Comparison of ENCODE assay signal across 8 cellular contexts in genomic region chr11:77411238-77411637, GRCh38.
DNase-seq lines count a peak whose midpoint lies in the region; ATAC-seq lines count a peak whose summit lies in the region.

No MANE protein-coding gene starts in this region.

- peaks cover 40% of the 10 kb centered on the region for H3K4me1 Mint-ChIP-seq in stimulated activated memory B cell treated with anti-CD40 and anti-IgM and Interleukin-4, amounts not matched to agents 10 μg/mL and 1 μg/mL and 100 μg/mL, for 72 hours

- no peaks in the 10 kb centered on the region for H3K9me3 ChIP-seq in SJSA1 (replicated peaks)

- no peaks in the 10 kb centered on the region for H3K36me3 Mint-ChIP-seq in stimulated activated memory B cell treated with anti-CD40 and anti-IgM and Interleukin-4, amounts not matched to agents 10 μg/mL and 1 μg/mL and 100 μg/mL, for 72 hours

- H3K27me3 Mint-ChIP-seq in stimulated activated memory B cell treated with anti-CD40 and anti-IgM and Interleukin-4, amounts not matched to agents 10 μg/mL and 1 μg/mL and 100 μg/mL, for 72 hours, result no peaks in the 10 kb centered on the region

- no peaks in the 10 kb centered on the region for H3K27me3 ChIP-seq in SJSA1 (replicated peaks)

- ATAC-seq in GM18519 (IDR thresholded peaks at IDR 0.05; ENCODE audit: low FRiP score, unreplicated experiment) (peak; percentile 12), HG02981 (IDR thresholded peaks at IDR 0.05; ENCODE audit: unreplicated experiment) (peak; percentile 36), left lobe of liver (peak; percentile 38)
- ATAC-seq in stimulated activated memory B cell treated with anti-CD40 and anti-IgM and Interleukin-4, amounts not matched to agents 10 μg/mL and 1 μg/mL and 100 μg/mL, for 72 hours, result peak; percentile 76

- H3K27ac ChIP-seq in SJSA1 (no peak overlapping the region), caudate nucleus (ENCODE audit: low read depth, low read length) (peak overlapping the region; percentile 64)

- H3K4me3 ChIP-seq in SJSA1, result peak overlapping the region; percentile 53

- no peaks in the 10 kb centered on the region for H3K9me3 Mint-ChIP-seq in stimulated activated memory B cell treated with anti-CD40 and anti-IgM and Interleukin-4, amounts not matched to agents 10 μg/mL and 1 μg/mL and 100 μg/mL, for 72 hours

- peak overlapping the region; percentile 88 for H3K27ac Mint-ChIP-seq in stimulated activated memory B cell treated with anti-CD40 and anti-IgM and Interleukin-4, amounts not matched to agents 10 μg/mL and 1 μg/mL and 100 μg/mL, for 72 hours

- DNase-seq in 8988T (peak; percentile 20), SJSA1 (ENCODE audit: low read depth in 1 of 2, low spot score in 2 of 2) (no peak), caudate nucleus (lab: John Stamatoyannopoulos, UW) (peak in 16 of 61 donors; percentile 9 to 69 (median 39)), left lobe of liver (ENCODE audit: low spot score) (no peak), dermis blood vessel endothelial cell (no peak)

- no peaks in the 10 kb centered on the region for H3K36me3 ChIP-seq in SJSA1

- peak overlapping the region; percentile 91 for H3K4me3 Mint-ChIP-seq in stimulated activated memory B cell treated with anti-CD40 and anti-IgM and Interleukin-4, amounts not matched to agents 10 μg/mL and 1 μg/mL and 100 μg/mL, for 72 hours

- peaks cover 14% of the 10 kb centered on the region for H3K4me1 ChIP-seq in SJSA1 (replicated peaks)

Comparison
In these comparisons a context has a peak if more than half of its experiments do, and no peak if none do; other contexts are left out.
1. ATAC-seq: peak in every context shown above with its lines; median percentile 76 in stimulated activated memory B cell treated with anti-CD40 and anti-IgM and Interleukin-4, amounts not matched to agents 10 μg/mL and 1 μg/mL and 100 μg/mL, for 72 hours; 38 in left lobe of liver; 36 in HG02981; 12 in GM18519.